36 cellular contexts compared by ENCODE assay signal in genomic region chr16:16972831-16973230, GRCh38.
"Had no signal": no experiment of that assay in that cellular context is flagged by ENCODE, and none has a peak within 500 bp of the region (broad histone marks: within the 10 kb centered on the region; RNA-seq: fewer than 3 reads in every experiment).

No MANE protein-coding gene starts in this region.

- H3K9me3 ChIP-seq: body of pancreas had no signal

- H3K36me3 ChIP-seq: brain microvascular endothelial cell, breast epithelium, WERI-Rb-1 had no signal

- H3K4me1 Mint-ChIP-seq: activated CD4-positive, alpha-beta memory T cell treated with anti-CD3 and anti-CD28 coated beads, Interleukin-2, amount 10 ng/mL, durations not matched to agents 7 days and 5 days; activated CD4-positive, alpha-beta T cell treated with anti-CD3 and anti-CD28 coated beads for 36 hours; activated CD4-positive, alpha-beta T cell treated with anti-CD3 and anti-CD28 coated beads, Interleukin-2, amount 10 ng/mL, durations not matched to agents 7 days and 5 days; activated CD8-positive, alpha-beta memory T cell treated with anti-CD3 and anti-CD28 coated beads, Interleukin-2, amount 10 ng/mL, durations not matched to agents 7 days and 5 days; activated naive CD4-positive, alpha-beta T cell treated with anti-CD3 and anti-CD28 coated beads, Interleukin-2, amount 10 ng/mL, durations not matched to agents 7 days and 5 days; activated naive CD4-positive, alpha-beta T cell treated with anti-CD3 and anti-CD28 coated beads, Interleukin-2, amount 50 U/mL, for 24 hours; activated naive CD8-positive, alpha-beta T cell treated with anti-CD3 and anti-CD28 coated beads, Interleukin-2, amount 10 ng/mL, durations not matched to agents 7 days and 5 days; WTC11 had no signal

- H3K9me3 Mint-ChIP-seq: activated CD4-positive, alpha-beta memory T cell treated with anti-CD3 and anti-CD28 coated beads, Interleukin-2, amount 10 ng/mL, durations not matched to agents 7 days and 5 days; activated CD4-positive, alpha-beta T cell treated with anti-CD3 and anti-CD28 coated beads, Interleukin-2, amount 10 ng/mL, durations not matched to agents 7 days and 5 days; activated naive CD4-positive, alpha-beta T cell treated with anti-CD3 and anti-CD28 coated beads, Interleukin-2, amount 10 ng/mL, durations not matched to agents 7 days and 5 days; activated naive CD4-positive, alpha-beta T cell treated with anti-CD3 and anti-CD28 coated beads, Interleukin-2, amount 50 U/mL, for 24 hours; activated naive CD8-positive, alpha-beta T cell treated with anti-CD3 and anti-CD28 coated beads, Interleukin-2, amount 50 U/mL, for 24 hours; activated T-cell treated with anti-CD3 and anti-CD28 coated beads, Interleukin-2, amount 50 U/mL, for 24 hours; activated T-helper 2 cell treated with anti-CD3 and anti-CD28 coated beads, Interferon-gamma antibody, Interleukin-2, Interleukin-4, amounts not matched to agents 10 μg/mL and 5 μg/mL and 100 μg/mL, durations not matched to agents 14 hours and 24 hours and 36 hours; T-helper 1 cell treated with Interleukin-12 subunit alpha and Interleukin-12 subunit beta and Interleukin-4 antibody, amounts not matched to agents 30 μg/mL and 1 μg/mL, for 36 hours; T-helper 2 cell treated with Interferon-gamma antibody and Interleukin-4, amounts not matched to agents 5 μg/mL and 100 μg/mL, for 36 hours had no signal

- H3K27me3 Mint-ChIP-seq: activated CD4-positive, alpha-beta memory T cell treated with anti-CD3 and anti-CD28 coated beads, Interleukin-2, amount 10 ng/mL, durations not matched to agents 7 days and 5 days; activated CD4-positive, alpha-beta T cell treated with anti-CD3 and anti-CD28 coated beads for 36 hours; activated CD8-positive, alpha-beta memory T cell treated with anti-CD3 and anti-CD28 coated beads, Interleukin-2, amount 10 ng/mL, durations not matched to agents 7 days and 5 days; activated naive CD4-positive, alpha-beta T cell treated with anti-CD3 and anti-CD28 coated beads, Interleukin-2, amount 10 ng/mL, durations not matched to agents 7 days and 5 days; activated naive CD4-positive, alpha-beta T cell treated with anti-CD3 and anti-CD28 coated beads, Interleukin-2, amount 50 U/mL, for 24 hours; activated naive CD8-positive, alpha-beta T cell had no signal

- H3K27ac ChIP-seq: body of pancreas, brain microvascular endothelial cell, breast epithelium, WERI-Rb-1 had no signal

- H3K4me3 Mint-ChIP-seq: activated CD4-positive, alpha-beta memory T cell treated with anti-CD3 and anti-CD28 coated beads, Interleukin-2, amount 10 ng/mL, durations not matched to agents 7 days and 5 days; activated CD4-positive, alpha-beta T cell treated with anti-CD3 and anti-CD28 coated beads for 36 hours; activated CD4-positive, alpha-beta T cell treated with anti-CD3 and anti-CD28 coated beads, Interleukin-2, amount 10 ng/mL, durations not matched to agents 7 days and 5 days; activated CD8-positive, alpha-beta memory T cell treated with anti-CD3 and anti-CD28 coated beads, Interleukin-2, amount 10 ng/mL, durations not matched to agents 7 days and 5 days; activated CD8-positive, alpha-beta T cell treated with anti-CD3 and anti-CD28 coated beads, Interleukin-2, amount 10 ng/mL, durations not matched to agents 7 days and 5 days; activated naive CD4-positive, alpha-beta T cell treated with anti-CD3 and anti-CD28 coated beads, Interleukin-2, amount 10 ng/mL, durations not matched to agents 7 days and 5 days; activated naive CD4-positive, alpha-beta T cell treated with anti-CD3 and anti-CD28 coated beads, Interleukin-2, amount 50 U/mL, for 24 hours; activated naive CD8-positive, alpha-beta T cell; activated naive CD8-positive, alpha-beta T cell treated with anti-CD3 and anti-CD28 coated beads, Interleukin-2, amount 10 ng/mL, durations not matched to agents 7 days and 5 days; activated naive CD8-positive, alpha-beta T cell treated with anti-CD3 and anti-CD28 coated beads, Interleukin-2, amount 50 U/mL, for 24 hours; activated T-cell treated with anti-CD3 and anti-CD28 coated beads, Interleukin-2, amount 50 U/mL, for 24 hours; T-helper 1 cell treated with Interleukin-12 subunit alpha and Interleukin-12 subunit beta and Interleukin-4 antibody, amounts not matched to agents 30 μg/mL and 1 μg/mL, for 36 hours; T-helper 2 cell treated with Interferon-gamma antibody and Interleukin-4, amounts not matched to agents 5 μg/mL and 100 μg/mL, for 36 hours; WTC11 had no signal

- H3K27me3 ChIP-seq: body of pancreas, brain microvascular endothelial cell, breast epithelium had no signal

- H3K27ac Mint-ChIP-seq: activated CD4-positive, alpha-beta memory T cell treated with anti-CD3 and anti-CD28 coated beads, Interleukin-2, amount 10 ng/mL, durations not matched to agents 7 days and 5 days; activated CD4-positive, alpha-beta T cell treated with anti-CD3 and anti-CD28 coated beads for 36 hours; activated CD4-positive, alpha-beta T cell treated with anti-CD3 and anti-CD28 coated beads, Interleukin-2, amount 10 ng/mL, durations not matched to agents 7 days and 5 days; activated CD8-positive, alpha-beta memory T cell treated with anti-CD3 and anti-CD28 coated beads, Interleukin-2, amount 10 ng/mL, durations not matched to agents 7 days and 5 days; activated CD8-positive, alpha-beta T cell treated with anti-CD3 and anti-CD28 coated beads, Interleukin-2, amount 10 ng/mL, durations not matched to agents 7 days and 5 days; activated naive CD4-positive, alpha-beta T cell treated with anti-CD3 and anti-CD28 coated beads, Interleukin-2, amount 10 ng/mL, durations not matched to agents 7 days and 5 days; activated naive CD4-positive, alpha-beta T cell treated with anti-CD3 and anti-CD28 coated beads, Interleukin-2, amount 50 U/mL, for 24 hours; activated naive CD8-positive, alpha-beta T cell; activated naive CD8-positive, alpha-beta T cell treated with anti-CD3 and anti-CD28 coated beads, Interleukin-2, amount 10 ng/mL, durations not matched to agents 7 days and 5 days; activated naive CD8-positive, alpha-beta T cell treated with anti-CD3 and anti-CD28 coated beads, Interleukin-2, amount 50 U/mL, for 24 hours; activated T-cell treated with anti-CD3 and anti-CD28 coated beads, Interleukin-2, amount 50 U/mL, for 24 hours; activated T-helper 2 cell treated with anti-CD3 and anti-CD28 coated beads, Interferon-gamma antibody, Interleukin-2, Interleukin-4, amounts not matched to agents 10 μg/mL and 5 μg/mL and 100 μg/mL, durations not matched to agents 14 hours and 24 hours and 36 hours; T-helper 1 cell treated with Interleukin-12 subunit alpha and Interleukin-12 subunit beta and Interleukin-4 antibody, amounts not matched to agents 30 μg/mL and 1 μg/mL, for 36 hours; T-helper 2 cell treated with Interferon-gamma antibody and Interleukin-4, amounts not matched to agents 5 μg/mL and 100 μg/mL, for 36 hours; WTC11 had no signal

- H3K4me3 ChIP-seq: body of pancreas, breast epithelium had no signal

- H3K36me3 Mint-ChIP-seq: activated CD8-positive, alpha-beta memory T cell treated with anti-CD3 and anti-CD28 coated beads, Interleukin-2, amount 10 ng/mL, durations not matched to agents 7 days and 5 days; activated naive CD4-positive, alpha-beta T cell treated with anti-CD3 and anti-CD28 coated beads, Interleukin-2, amount 10 ng/mL, durations not matched to agents 7 days and 5 days; activated naive CD4-positive, alpha-beta T cell treated with anti-CD3 and anti-CD28 coated beads, Interleukin-2, amount 50 U/mL, for 24 hours; activated naive CD8-positive, alpha-beta T cell; activated naive CD8-positive, alpha-beta T cell treated with anti-CD3 and anti-CD28 coated beads, Interleukin-2, amount 10 ng/mL, durations not matched to agents 7 days and 5 days; WTC11 had no signal

- H3K4me1 ChIP-seq: body of pancreas, breast epithelium had no signal

- ATAC-seq: activated CD4-positive, alpha-beta T cell treated with anti-CD3 and anti-CD28 coated beads for 36 hours; activated CD4-positive, CD25-positive, alpha-beta regulatory T cell treated with anti-CD3 and anti-CD28 coated beads, Interleukin-2, amount 50 U/mL, for 24 hours; activated CD8-positive, alpha-beta memory T cell treated with anti-CD3 and anti-CD28 coated beads, Interleukin-2, amount 10 ng/mL, durations not matched to agents 7 days and 5 days; activated CD8-positive, alpha-beta T cell treated with anti-CD3 and anti-CD28 coated beads, Interleukin-2, amount 10 ng/mL, durations not matched to agents 7 days and 5 days; activated naive CD8-positive, alpha-beta T cell treated with anti-CD3 and anti-CD28 coated beads, Interleukin-2, amount 50 U/mL, for 24 hours; body of pancreas; WTC11 had no signal

- DNase-seq: activated CD4-positive, alpha-beta memory T cell treated with anti-CD3 and anti-CD28 coated beads, Interleukin-2, amount 10 ng/mL, durations not matched to agents 7 days and 5 days; activated CD4-positive, alpha-beta T cell treated with anti-CD3 and anti-CD28 coated beads for 1 hour; activated CD4-positive, alpha-beta T cell treated with anti-CD3 and anti-CD28 coated beads for 36 hours; activated CD4-positive, alpha-beta T cell treated with anti-CD3 and anti-CD28 coated beads for 48 hours; activated CD4-positive, alpha-beta T cell treated with anti-CD3 and anti-CD28 coated beads, Interleukin-2, amount 10 ng/mL, durations not matched to agents 7 days and 5 days; activated CD4-positive, alpha-beta T cell treated with anti-CD3 and anti-CD28 coated beads, Interleukin-2, amount 50 U/mL, for 48 hours; activated CD4-positive, CD25-positive, alpha-beta regulatory T cell; activated CD8-positive, alpha-beta memory T cell treated with anti-CD3 and anti-CD28 coated beads for 24 hours; activated CD8-positive, alpha-beta memory T cell treated with anti-CD3 and anti-CD28 coated beads, Interleukin-2, amount 10 ng/mL, durations not matched to agents 7 days and 5 days; activated CD8-positive, alpha-beta memory T cell treated with anti-CD3 and anti-CD28 coated beads, Interleukin-2, amount 50 U/mL, for 48 hours; activated CD8-positive, alpha-beta T cell treated with anti-CD3 and anti-CD28 coated beads, Interleukin-2, amount 10 ng/mL, durations not matched to agents 7 days and 5 days; activated effector memory CD4-positive, alpha-beta T cell treated with Interleukin-2 at 50 U/mL for 16 hours; activated gamma-delta T cell; activated naive CD4-positive, alpha-beta T cell treated with anti-CD3 and anti-CD28 coated beads, Interleukin-2, amount 10 ng/mL, durations not matched to agents 7 days and 5 days; activated naive CD4-positive, alpha-beta T cell treated with Interleukin-2 at 50 U/mL for 16 hours; activated naive CD8-positive, alpha-beta T cell treated with anti-CD3 and anti-CD28 coated beads, Interleukin-2, amount 10 ng/mL, durations not matched to agents 7 days and 5 days; activated naive CD8-positive, alpha-beta T cell treated with anti-CD3 and anti-CD28 coated beads, Interleukin-2, amount 50 U/mL, for 24 hours; activated T-cell treated with anti-CD3 and anti-CD28 coated beads, Interleukin-2, amount 50 U/mL, for 24 hours; activated T-cell treated with anti-CD3 and anti-CD28 coated beads, Interleukin-2, amount 50 U/mL, for 48 hours; amniotic stem cell; aorta; brain microvascular endothelial cell; central memory CD4-positive, alpha-beta T cell; T-helper 1 cell; T-helper 2 cell; T-helper 9 cell; WERI-Rb-1 had no signal
